ENCODE assay signal across 2 cellular contexts in the genomic region with DNA sequence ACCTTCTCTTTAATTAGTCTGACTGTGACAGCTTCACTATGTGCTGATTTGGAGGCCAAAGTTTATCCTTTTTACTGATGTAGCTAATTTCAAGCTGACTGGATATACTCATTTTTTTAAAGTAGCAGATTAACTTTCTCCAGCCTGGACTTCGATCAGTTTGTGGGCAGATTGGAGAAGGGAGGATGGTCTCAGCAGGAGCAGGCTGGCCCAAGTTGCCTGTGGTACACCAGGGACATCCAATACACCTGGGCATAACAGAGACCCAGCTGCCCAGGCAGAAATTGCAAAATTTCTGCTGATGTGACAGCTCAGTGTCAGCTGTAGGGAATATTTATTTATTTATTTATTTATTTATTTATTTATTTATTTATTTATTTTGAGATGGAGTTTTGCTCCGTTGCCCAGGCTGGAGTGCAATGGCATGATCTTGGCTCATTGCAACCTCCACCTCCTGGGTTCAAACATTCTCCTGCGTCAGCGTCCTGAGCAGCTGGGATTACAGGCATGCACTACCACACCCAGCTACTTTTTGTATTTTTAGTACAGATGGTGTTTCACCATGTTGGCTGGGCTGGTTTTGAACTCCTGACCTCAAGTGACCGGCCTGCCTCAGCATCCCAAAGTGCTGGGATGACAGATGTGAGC.
A peak's percentile ranks its signal among the peaks of the same experiment; 100 is the strongest.
TF ChIP-seq lines count a peak whose summit lies in the region.

No MANE protein-coding gene starts in this region.

TF ChIP-seq in HEK293, 187 proteins besides CTCF, POLR2A, EP300 and RAD21 (continues in another document):
- TF ChIP-seq, protein P1, sequence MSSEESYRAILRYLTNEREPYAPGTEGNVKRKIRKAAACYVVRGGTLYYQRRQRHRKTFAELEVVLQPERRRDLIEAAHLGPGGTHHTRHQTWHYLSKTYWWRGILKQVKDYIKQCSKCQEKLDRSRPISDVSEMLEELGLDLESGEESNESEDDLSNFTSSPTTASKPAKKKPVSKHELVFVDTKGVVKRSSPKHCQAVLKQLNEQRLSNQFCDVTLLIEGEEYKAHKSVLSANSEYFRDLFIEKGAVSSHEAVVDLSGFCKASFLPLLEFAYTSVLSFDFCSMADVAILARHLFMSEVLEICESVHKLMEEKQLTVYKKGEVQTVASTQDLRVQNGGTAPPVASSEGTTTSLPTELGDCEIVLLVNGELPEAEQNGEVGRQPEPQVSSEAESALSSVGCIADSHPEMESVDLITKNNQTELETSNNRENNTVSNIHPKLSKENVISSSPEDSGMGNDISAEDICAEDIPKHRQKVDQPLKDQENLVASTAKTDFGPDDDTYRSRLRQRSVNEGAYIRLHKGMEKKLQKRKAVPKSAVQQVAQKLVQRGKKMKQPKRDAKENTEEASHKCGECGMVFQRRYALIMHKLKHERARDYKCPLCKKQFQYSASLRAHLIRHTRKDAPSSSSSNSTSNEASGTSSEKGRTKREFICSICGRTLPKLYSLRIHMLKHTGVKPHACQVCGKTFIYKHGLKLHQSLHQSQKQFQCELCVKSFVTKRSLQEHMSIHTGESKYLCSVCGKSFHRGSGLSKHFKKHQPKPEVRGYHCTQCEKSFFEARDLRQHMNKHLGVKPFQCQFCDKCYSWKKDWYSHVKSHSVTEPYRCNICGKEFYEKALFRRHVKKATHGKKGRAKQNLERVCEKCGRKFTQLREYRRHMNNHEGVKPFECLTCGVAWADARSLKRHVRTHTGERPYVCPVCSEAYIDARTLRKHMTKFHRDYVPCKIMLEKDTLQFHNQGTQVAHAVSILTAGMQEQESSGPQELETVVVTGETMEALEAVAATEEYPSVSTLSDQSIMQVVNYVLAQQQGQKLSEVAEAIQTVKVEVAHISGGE (tag by site-specific recombination; conservative IDR thresholded peaks at IDR 0.05; ENCODE audit: low read depth), result peak; percentile 58
- TF ChIP-seq ZNF214 (tag by site-specific recombination; IDR thresholded peaks at IDR 0.05; ENCODE audit: borderline replicate concordance) (no peak), ZBTB21 (tag by site-specific recombination; IDR thresholded peaks at IDR 0.05) (0 out of 2 replicates have a peak, but pooled peaks have one; percentile 14), ZNF785 (tag by site-specific recombination; IDR thresholded peaks at IDR 0.05) (no peak), ZNF266 (tag by site-specific recombination; IDR thresholded peaks at IDR 0.05; ENCODE audit: low read depth) (0 out of 2 replicates have a peak, but pooled peaks have one; percentile 21), ZFP37 (tag by site-specific recombination; IDR thresholded peaks at IDR 0.05) (0 out of 2 replicates have a peak, but pooled peaks have one; percentile 44), ZNF433 (tag by site-specific recombination; IDR thresholded peaks at IDR 0.05; ENCODE audit: low read depth) (0 out of 2 replicates have a peak, but pooled peaks have one; percentile 47), ZNF623 (tag by site-specific recombination; IDR thresholded peaks at IDR 0.05) (peak; percentile 46), ZNF555 (tag by site-specific recombination; conservative IDR thresholded peaks at IDR 0.05) (peak; percentile 52), ZNF426 (tag by site-specific recombination; IDR thresholded peaks at IDR 0.05) (peak; percentile 65), ZFP41 (tag by site-specific recombination; IDR thresholded peaks at IDR 0.05; ENCODE audit: borderline replicate concordance) (no peak), ZNF629 (tag by site-specific recombination; IDR thresholded peaks at IDR 0.05) (0 out of 2 replicates have a peak, but pooled peaks have one; percentile 29), ZNF560 (tag by site-specific recombination; IDR thresholded peaks at IDR 0.05; ENCODE audit: borderline replicate concordance) (0 out of 2 replicates have a peak, but pooled peaks have one; percentile 31), ZNF394 (tag by site-specific recombination; IDR thresholded peaks at IDR 0.05; ENCODE audit: borderline replicate concordance) (peak; percentile 81; the same call in 1 of the 2 replicates), ZXDB (tag by site-specific recombination; IDR thresholded peaks at IDR 0.05) (peak; percentile 35; the same call in 1 of the 2 replicates), GLI2 (tag by site-specific recombination; IDR thresholded peaks at IDR 0.05; ENCODE audit: borderline replicate concordance, low read depth) (peak; percentile 26; the same call in 1 of the 2 replicates), ZNF664 (tag by site-specific recombination; IDR thresholded peaks at IDR 0.05) (peak; percentile 57), HOXA7 (CRISPR knock-in tag; IDR thresholded peaks at IDR 0.05; ENCODE audit: borderline replicate concordance) (no peak), ZNF335 (tag by site-specific recombination; conservative IDR thresholded peaks at IDR 0.05) (no peak), ZNF140 (tag by site-specific recombination; IDR thresholded peaks at IDR 0.05) (peak; percentile 73), ZNF202 (tag by site-specific recombination; IDR thresholded peaks at IDR 0.05; ENCODE audit: borderline replicate concordance) (0 out of 2 replicates have a peak, but pooled peaks have one; percentile 61)
- TF ChIP-seq, protein P2, sequence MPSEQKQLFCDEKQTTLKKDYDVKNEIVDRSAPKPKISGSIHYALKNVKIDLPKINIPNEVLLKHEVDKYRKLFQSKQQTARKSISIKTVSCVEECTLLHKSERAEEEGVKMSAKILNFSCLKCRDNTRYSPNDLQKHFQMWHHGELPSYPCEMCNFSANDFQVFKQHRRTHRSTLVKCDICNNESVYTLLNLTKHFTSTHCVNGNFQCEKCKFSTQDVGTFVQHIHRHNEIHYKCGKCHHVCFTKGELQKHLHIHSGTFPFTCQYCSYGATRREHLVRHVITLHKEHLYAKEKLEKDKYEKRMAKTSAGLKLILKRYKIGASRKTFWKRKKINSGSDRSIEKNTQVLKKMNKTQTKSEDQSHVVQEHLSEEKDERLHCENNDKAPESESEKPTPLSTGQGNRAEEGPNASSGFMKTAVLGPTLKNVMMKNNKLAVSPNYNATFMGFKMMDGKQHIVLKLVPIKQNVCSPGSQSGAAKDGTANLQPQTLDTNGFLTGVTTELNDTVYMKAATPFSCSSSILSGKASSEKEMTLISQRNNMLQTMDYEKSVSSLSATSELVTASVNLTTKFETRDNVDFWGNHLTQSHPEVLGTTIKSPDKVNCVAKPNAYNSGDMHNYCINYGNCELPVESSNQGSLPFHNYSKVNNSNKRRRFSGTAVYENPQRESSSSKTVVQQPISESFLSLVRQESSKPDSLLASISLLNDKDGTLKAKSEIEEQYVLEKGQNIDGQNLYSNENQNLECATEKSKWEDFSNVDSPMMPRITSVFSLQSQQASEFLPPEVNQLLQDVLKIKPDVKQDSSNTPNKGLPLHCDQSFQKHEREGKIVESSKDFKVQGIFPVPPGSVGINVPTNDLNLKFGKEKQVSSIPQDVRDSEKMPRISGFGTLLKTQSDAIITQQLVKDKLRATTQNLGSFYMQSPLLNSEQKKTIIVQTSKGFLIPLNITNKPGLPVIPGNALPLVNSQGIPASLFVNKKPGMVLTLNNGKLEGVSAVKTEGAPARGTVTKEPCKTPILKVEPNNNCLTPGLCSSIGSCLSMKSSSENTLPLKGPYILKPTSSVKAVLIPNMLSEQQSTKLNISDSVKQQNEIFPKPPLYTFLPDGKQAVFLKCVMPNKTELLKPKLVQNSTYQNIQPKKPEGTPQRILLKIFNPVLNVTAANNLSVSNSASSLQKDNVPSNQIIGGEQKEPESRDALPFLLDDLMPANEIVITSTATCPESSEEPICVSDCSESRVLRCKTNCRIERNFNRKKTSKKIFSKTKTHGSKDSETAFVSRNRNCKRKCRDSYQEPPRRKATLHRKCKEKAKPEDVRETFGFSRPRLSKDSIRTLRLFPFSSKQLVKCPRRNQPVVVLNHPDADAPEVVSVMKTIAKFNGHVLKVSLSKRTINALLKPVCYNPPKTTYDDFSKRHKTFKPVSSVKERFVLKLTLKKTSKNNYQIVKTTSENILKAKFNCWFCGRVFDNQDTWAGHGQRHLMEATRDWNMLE (tag by site-specific recombination; conservative IDR thresholded peaks at IDR 0.05; ENCODE audit: low read depth), result peak; percentile 67

TF ChIP-seq in HepG2, 621 proteins besides CTCF, POLR2A, EP300 and RAD21 (continued from another document):
- TF ChIP-seq, protein P3, sequence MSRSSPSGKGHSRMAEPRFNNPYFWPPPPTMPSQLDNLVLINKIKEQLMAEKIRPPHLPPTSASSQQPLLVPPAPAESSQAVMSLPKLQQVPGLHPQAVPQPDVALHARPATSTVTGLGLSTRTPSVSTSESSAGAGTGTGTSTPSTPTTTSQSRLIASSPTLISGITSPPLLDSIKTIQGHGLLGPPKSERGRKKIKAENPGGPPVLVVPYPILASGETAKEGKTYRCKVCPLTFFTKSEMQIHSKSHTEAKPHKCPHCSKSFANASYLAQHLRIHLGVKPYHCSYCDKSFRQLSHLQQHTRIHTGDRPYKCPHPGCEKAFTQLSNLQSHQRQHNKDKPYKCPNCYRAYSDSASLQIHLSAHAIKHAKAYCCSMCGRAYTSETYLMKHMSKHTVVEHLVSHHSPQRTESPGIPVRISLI (CRISPR knock-in tag; IDR thresholded peaks at IDR 0.05; ENCODE audit: borderline replicate concordance), result no peak
- TF ChIP-seq CREB1 (IDR thresholded peaks at IDR 0.05) (no peak), CREB1 (CRISPR knock-in tag; IDR thresholded peaks at IDR 0.05) (no peak), MAFK (conservative IDR thresholded peaks at IDR 0.05 in 1 of 2, IDR thresholded peaks at IDR 0.05 in 1 of 2; ENCODE audit: low read length in 2 of 2) (0 out of 4 replicates have a peak, but pooled peaks have one; percentile 0 to 17)
- TF ChIP-seq, protein P4, sequence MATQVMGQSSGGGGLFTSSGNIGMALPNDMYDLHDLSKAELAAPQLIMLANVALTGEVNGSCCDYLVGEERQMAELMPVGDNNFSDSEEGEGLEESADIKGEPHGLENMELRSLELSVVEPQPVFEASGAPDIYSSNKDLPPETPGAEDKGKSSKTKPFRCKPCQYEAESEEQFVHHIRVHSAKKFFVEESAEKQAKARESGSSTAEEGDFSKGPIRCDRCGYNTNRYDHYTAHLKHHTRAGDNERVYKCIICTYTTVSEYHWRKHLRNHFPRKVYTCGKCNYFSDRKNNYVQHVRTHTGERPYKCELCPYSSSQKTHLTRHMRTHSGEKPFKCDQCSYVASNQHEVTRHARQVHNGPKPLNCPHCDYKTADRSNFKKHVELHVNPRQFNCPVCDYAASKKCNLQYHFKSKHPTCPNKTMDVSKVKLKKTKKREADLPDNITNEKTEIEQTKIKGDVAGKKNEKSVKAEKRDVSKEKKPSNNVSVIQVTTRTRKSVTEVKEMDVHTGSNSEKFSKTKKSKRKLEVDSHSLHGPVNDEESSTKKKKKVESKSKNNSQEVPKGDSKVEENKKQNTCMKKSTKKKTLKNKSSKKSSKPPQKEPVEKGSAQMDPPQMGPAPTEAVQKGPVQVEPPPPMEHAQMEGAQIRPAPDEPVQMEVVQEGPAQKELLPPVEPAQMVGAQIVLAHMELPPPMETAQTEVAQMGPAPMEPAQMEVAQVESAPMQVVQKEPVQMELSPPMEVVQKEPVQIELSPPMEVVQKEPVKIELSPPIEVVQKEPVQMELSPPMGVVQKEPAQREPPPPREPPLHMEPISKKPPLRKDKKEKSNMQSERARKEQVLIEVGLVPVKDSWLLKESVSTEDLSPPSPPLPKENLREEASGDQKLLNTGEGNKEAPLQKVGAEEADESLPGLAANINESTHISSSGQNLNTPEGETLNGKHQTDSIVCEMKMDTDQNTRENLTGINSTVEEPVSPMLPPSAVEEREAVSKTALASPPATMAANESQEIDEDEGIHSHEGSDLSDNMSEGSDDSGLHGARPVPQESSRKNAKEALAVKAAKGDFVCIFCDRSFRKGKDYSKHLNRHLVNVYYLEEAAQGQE (IDR thresholded peaks at IDR 0.05; ENCODE audit: borderline replicate concordance in 1 of 2, low read depth in 1 of 2, low read length in 2 of 2), result no peak
